ENCODE assay signal across 12 cellular contexts in genomic region chr7:46015107-46015868, GRCh38.
DNase-seq lines count a peak whose midpoint lies in the region; ATAC-seq and TF ChIP-seq lines count a peak whose summit lies in the region.
"Had no signal": no experiment of that assay in that cellular context is flagged by ENCODE, and none has a peak within 500 bp of the region (broad histone marks: within the 10 kb centered on the region; RNA-seq: fewer than 3 reads in every experiment).

No MANE protein-coding gene starts in this region.

- H3K9me3 Mint-ChIP-seq in MCF 10A (ENCODE audit: unreplicated experiment): no peaks in the 10 kb centered on the region

- no peak overlapping the region for H3K27ac Mint-ChIP-seq in MCF 10A (ENCODE audit: low read depth, unreplicated experiment)
- H3K27ac Mint-ChIP-seq: stimulated activated effector memory CD8-positive, alpha-beta T cell treated with anti-CD3 and anti-CD28 coated beads, Interleukin-12 subunit alpha, Interleukin-12 subunit beta, amount 100 ng/mL, for 72 hours had no signal

- ATAC-seq in body of pancreas (no peak), left colon (no peak), GM18907 (IDR thresholded peaks at IDR 0.05; ENCODE audit: unreplicated experiment) (no peak)
- ATAC-seq: stimulated activated effector memory CD8-positive, alpha-beta T cell treated with anti-CD3 and anti-CD28 coated beads, Interleukin-12 subunit alpha, Interleukin-12 subunit beta, amount 100 ng/mL, for 72 hours had no signal

- H3K9me3 ChIP-seq in body of pancreas (no peaks in the 10 kb centered on the region), testis (no peaks in the 10 kb centered on the region)

- TF ChIP-seq CTCF in body of pancreas (IDR thresholded peaks at IDR 0.05) (no peak), testis (IDR thresholded peaks at IDR 0.05) (no peak), MCF 10A (IDR thresholded peaks at IDR 0.05; ENCODE audit: unreplicated experiment) (no peak)

- no peaks in the 10 kb centered on the region for H3K4me1 ChIP-seq in body of pancreas
- peaks cover 3% of the 10 kb centered on the region for H3K4me1 ChIP-seq in testis

- no peak overlapping the region for H3K27ac ChIP-seq in body of pancreas
- H3K27ac ChIP-seq in testis: no peak overlapping the region

- 47 to 49% methylated on average over 12 to 13 of the region's 13 CpGs for WGBS in body of pancreas, 2 donors
- WGBS in testis, 2 donors: 25 to 33% methylated on average over 8 to 13 of the region's 13 CpGs

- TF ChIP-seq POLR2A in body of pancreas (IDR thresholded peaks at IDR 0.05): no peak
- no peak for TF ChIP-seq POLR2A in testis (IDR thresholded peaks at IDR 0.05)

- H3K4me3 ChIP-seq in body of pancreas (no peak overlapping the region), testis (no peak overlapping the region)

- H3K4me1 Mint-ChIP-seq in MCF 10A (ENCODE audit: insufficient read depth, unreplicated experiment): no peaks in the 10 kb centered on the region
- H3K4me1 Mint-ChIP-seq: stimulated activated effector memory CD8-positive, alpha-beta T cell treated with anti-CD3 and anti-CD28 coated beads, Interleukin-12 subunit alpha, Interleukin-12 subunit beta, amount 100 ng/mL, for 72 hours had no signal

- H3K27me3 Mint-ChIP-seq in MCF 10A (ENCODE audit: insufficient read depth, unreplicated experiment): no peaks in the 10 kb centered on the region

- no peak overlapping the region for H3K4me3 Mint-ChIP-seq in MCF 10A (ENCODE audit: unreplicated experiment)
- H3K4me3 Mint-ChIP-seq: stimulated activated effector memory CD8-positive, alpha-beta T cell treated with anti-CD3 and anti-CD28 coated beads, Interleukin-12 subunit alpha, Interleukin-12 subunit beta, amount 100 ng/mL, for 72 hours had no signal

- BruUV-seq in MCF 10A (replicated peaks; lab: Mats Ljungman, UMichigan): no TSS peak

- CTCF ChIA-PET in MCF 10A (lab: Yijun Ruan, JAX): no interaction called here

- POLR2A ChIA-PET in MCF 10A (lab: Yijun Ruan, JAX): no interaction called here

- no peaks in the 10 kb centered on the region for H3K36me3 ChIP-seq in body of pancreas (replicated peaks in 1 of 2; ENCODE audit: insufficient read depth in 1 of 2, low read depth in 2 of 2)
- H3K36me3 ChIP-seq in testis (ENCODE audit: low read depth, missing control alignments): no peaks in the 10 kb centered on the region

- no peaks in the 10 kb centered on the region for H3K27me3 ChIP-seq in body of pancreas
- H3K27me3 ChIP-seq in testis: no peaks in the 10 kb centered on the region

- intact Hi-C loops in body of pancreas (cut with DNase I): no loop called here
- intact Hi-C loops in left colon (cut with DNase I, micrococcal nuclease): no loop called here
- intact Hi-C loops in testis (cut with DNase I; ENCODE audit: low total_unique reads): no loop called here
- intact Hi-C loops in MCF 10A (cut with micrococcal nuclease): no loop called here

- peak; percentile 23 for DNase-seq in NCI-H748 (lab: John Stamatoyannopoulos, UW; ENCODE audit: unreplicated experiment)
- DNase-seq in NCI-H748 treated with DMSO at 0.1 percent for 48 hours (lab: John Stamatoyannopoulos, UW): no peak
- DNase-seq in body of pancreas: peak in 3 of 4 donors; percentile 13 to 28 (median 18)
- peak; percentile 28 to 58 for DNase-seq in left colon
- peak; percentile 83 for DNase-seq in testis
- no peak for DNase-seq in MCF 10A (ENCODE audit: unreplicated experiment)
- DNase-seq in globus pallidus (ENCODE audit: low spot score): no peak
- DNase-seq: activated CD4-positive, CD25-positive, alpha-beta regulatory T cell treated with anti-CD3 and anti-CD28 coated beads, Interleukin-2, amount 50 U/mL, for 72 hours; activated naive CD4-positive, alpha-beta T cell treated with anti-CD3 and anti-CD28 coated beads, Interleukin-2, amount 50 U/mL, for 16 hours; mammary epithelial cell had no signal

- H3K36me3 Mint-ChIP-seq in MCF 10A (ENCODE audit: insufficient read depth, unreplicated experiment): no peaks in the 10 kb centered on the region
- H3K36me3 Mint-ChIP-seq: stimulated activated effector memory CD8-positive, alpha-beta T cell treated with anti-CD3 and anti-CD28 coated beads, Interleukin-12 subunit alpha, Interleukin-12 subunit beta, amount 100 ng/mL, for 72 hours had no signal

Comparison
In these comparisons a context has a peak if more than half of its experiments do, and no peak if none do; other contexts are left out.
1. DNase-seq: peak in NCI-H748 (single experiment), body of pancreas (3 of 4), left colon (2 of 2) and testis (single experiment); none in NCI-H748 treated with DMSO at 0.1 percent for 48 hours (single experiment), MCF 10A (single experiment) and globus pallidus (single experiment).